In genomic region chr1:113207019-113207418, GRCh38 we compare ENCODE assay signal across 1 cellular context.
TF ChIP-seq lines count a peak whose summit lies in the region.

No MANE protein-coding gene starts in this region.

TF ChIP-seq in K562, 482 proteins besides CTCF, POLR2A, EP300 and RAD21 (continued from another document):
- TF ChIP-seq CBFA2T3 (IDR thresholded peaks at IDR 0.05) (peak; percentile 47), USF1 (CRISPR knock-in tag; IDR thresholded peaks at IDR 0.05) (no peak), CEBPB (tag; IDR thresholded peaks at IDR 0.05) (no peak), PKNOX1 (IDR thresholded peaks at IDR 0.05) (peak; percentile 77), TCF3 (CRISPR knock-in tag; IDR thresholded peaks at IDR 0.05) (peak; percentile 58), ARID1B (IDR thresholded peaks at IDR 0.05) (peak; percentile 25; the same call in 1 of the 2 replicates)
